11 cellular contexts compared by ENCODE assay signal in genomic region chr6:66662196-66662595, GRCh38.
DNase-seq lines count a peak whose midpoint lies in the region; ATAC-seq, FAIRE-seq and TF ChIP-seq lines count a peak whose summit lies in the region.
"Had no signal": no experiment of that assay in that cellular context is flagged by ENCODE, and none has a peak within 500 bp of the region (broad histone marks: within the 10 kb centered on the region; RNA-seq: fewer than 3 reads in every experiment).

No MANE protein-coding gene starts in this region.

- TF ChIP-seq CTCF in H1 (IDR thresholded peaks at IDR 0.05; ENCODE audit: control extremely low read depth in 1 of 3, insufficient read depth in 1 of 3, low read depth in 1 of 3, low read length in 3 of 3) (peak in 2 of 3 experiments; percentile 7 to 31; a peak in 2 of 4 replicates), GM13976 (IDR thresholded peaks at IDR 0.05; ENCODE audit: borderline replicate concordance, control extremely low read depth, extremely low read depth, insufficient read depth, missing control alignments) (no peak)

- H3K4me3 Mint-ChIP-seq in activated T-helper 17 cell treated with anti-CD3 and anti-CD28 coated beads, Interleukin-2, amount 50 U/mL, for 72 hours, result no peak overlapping the region
- H3K4me3 Mint-ChIP-seq: activated CD4-positive, alpha-beta T cell treated with anti-CD3 and anti-CD28 coated beads for 36 hours; dendritic cell treated with granulocyte-macrophage colony-stimulating factor and Interleukin-4, amounts not matched to agents 40 ng/mL and 50 ng/mL, for 4 days had no signal

- H3K14ac ChIP-seq in H1 (ENCODE audit: insufficient read length), result no peak overlapping the region

- POLR2A ChIA-PET in H1 (lab: Charles Lee; ENCODE audit: partially characterized antibody), result no interaction called here

- no peak overlapping the region for H3K23ac ChIP-seq in H1 (ENCODE audit: insufficient read length)

- H3K27ac ChIP-seq in H1 (ENCODE audit: low read depth, low read length), result no peak overlapping the region

- H3K23me2 ChIP-seq in H1 (ENCODE audit: low read depth, low read length), result no peaks in the 10 kb centered on the region

- H2AK5ac ChIP-seq in H1 (ENCODE audit: low read depth, low read length), result no peak overlapping the region

- peak; percentile 38 to 55; a peak in 3 of 4 replicates for TF ChIP-seq RAD21 in H1 (IDR thresholded peaks at IDR 0.05 in 1 of 2, conservative IDR thresholded peaks at IDR 0.05 in 1 of 2; ENCODE audit: low read depth in 2 of 2, low read length in 2 of 2)

- no peak overlapping the region for H3K4ac ChIP-seq in H1 (replicated peaks; ENCODE audit: insufficient read length, low read depth, low read length)

- FAIRE-seq in H1 (lab: Jason Lieb, UNC), result no peak

- H3K9me3 Mint-ChIP-seq in activated T-helper 17 cell treated with anti-CD3 and anti-CD28 coated beads, Interleukin-2, amount 50 U/mL, for 72 hours, result peaks cover 4% of the 10 kb centered on the region

- no peak overlapping the region for H3K9ac ChIP-seq in H1 (replicated peaks in 1 of 4; ENCODE audit: extremely low read depth in 1 of 4, low read depth in 3 of 4, low read length in 3 of 4)

- H2BK5ac ChIP-seq in H1 (ENCODE audit: low read depth, low read length), result no peak overlapping the region

- no peak for TF ChIP-seq EP300 in H1 (IDR thresholded peaks at IDR 0.05; ENCODE audit: borderline replicate concordance in 1 of 2, low read depth in 2 of 2, low read length in 2 of 2)

- peaks cover 0 to 7% (median 0%) of the 10 kb centered on the region in 4 experiments; a peak in 2 of 7 replicates for H3K4me1 ChIP-seq in H1 (replicated peaks in 1 of 4; ENCODE audit: control insufficient read depth in 3 of 4, insufficient read depth in 4 of 4, low read length in 3 of 4)

- peak overlapping the region in 1 of 4 experiments; percentile 22; a peak in 1 of 8 replicates for H3K4me3 ChIP-seq in H1 (ENCODE audit: extremely low read depth in 1 of 4, insufficient read depth in 2 of 4, low read depth in 3 of 4, low read length in 4 of 4)

- no peak overlapping the region for H4K5ac ChIP-seq in H1 (ENCODE audit: insufficient read length, low read depth, low read length)

- DNase-seq in NCI-H1694 treated with DMSO at 0.1 percent for 48 hours (lab: John Stamatoyannopoulos, UW), result peak; percentile 21
- no peak for DNase-seq in NCI-H1694 (lab: John Stamatoyannopoulos, UW)
- peak; percentile 59 for DNase-seq in NCI-H69 (lab: John Stamatoyannopoulos, UW)
- no peak for DNase-seq in H1 (ENCODE audit: low read depth in 1 of 2, low spot score in 2 of 2)
- DNase-seq in non-pigmented ciliary epithelial cell (ENCODE audit: low read depth), result peak; percentile 24
- DNase-seq in GM13976 (ENCODE audit: low spot score), result no peak
- DNase-seq: activated CD4-positive, alpha-beta T cell treated with anti-CD3 and anti-CD28 coated beads for 36 hours; NCI-H1436 treated with DMSO at 0.1 percent for 48 hours had no signal

- H3K56ac ChIP-seq in H1 (replicated peaks; ENCODE audit: insufficient read length, low read depth, low read length), result no peak overlapping the region

- H2AFZ ChIP-seq in H1 (ENCODE audit: low read length), result no peak overlapping the region

- in situ Hi-C loops in GM13976 (cut with MboI; ENCODE audit: low sequenced_read_pairs, unreplicated experiment), result no loop called here

- ATAC-seq in GM18519 (IDR thresholded peaks at IDR 0.05; ENCODE audit: low FRiP score, unreplicated experiment), result no peak
- no peak for ATAC-seq in activated T-helper 17 cell treated with anti-CD3 and anti-CD28 coated beads, Interleukin-2, amount 50 U/mL, for 72 hours (replicated peaks)
- ATAC-seq: activated CD4-positive, alpha-beta T cell treated with anti-CD3 and anti-CD28 coated beads for 36 hours had no signal

- CTCF ChIA-PET in H1 (lab: Charles Lee; ENCODE audit: partially characterized antibody), result interaction anchor here (0.6 to 1.9 kb wide), 4 partner anchors 11 to 1563 kb away, joined by 3 to 5 read pairs (median 4); no protein-coding TSS in a partner anchor

- no peaks in the 10 kb centered on the region for H3K36me3 Mint-ChIP-seq in activated T-helper 17 cell treated with anti-CD3 and anti-CD28 coated beads, Interleukin-2, amount 50 U/mL, for 72 hours (ENCODE audit: low read depth)

- no peak overlapping the region for H3K4me2 ChIP-seq in H1 (ENCODE audit: insufficient read depth in 1 of 2, low read depth in 2 of 2, low read length in 2 of 2)

- H2BK20ac ChIP-seq in H1 (ENCODE audit: low read length), result no peak overlapping the region

- no peak overlapping the region for H4K8ac ChIP-seq in H1 (ENCODE audit: extremely low read depth, insufficient read depth, low read length)

- no peaks in the 10 kb centered on the region for H3K36me3 ChIP-seq in H1 (ENCODE audit: control insufficient read depth in 2 of 4, insufficient read depth in 4 of 4, low read length in 3 of 4)

- no peaks in the 10 kb centered on the region for H3K9me3 ChIP-seq in H1 (ENCODE audit: insufficient read depth in 2 of 2, low read depth in 1 of 2, low read length in 1 of 2)

- H3K18ac ChIP-seq in H1 (ENCODE audit: extremely low read depth, low read length), result no peak overlapping the region

- H3K79me2 ChIP-seq in H1 (ENCODE audit: control insufficient read depth in 1 of 2, insufficient read depth in 2 of 2, low read length in 2 of 2), result no peaks in the 10 kb centered on the region

- no peaks in the 10 kb centered on the region for H3K79me1 ChIP-seq in H1 (ENCODE audit: low read depth, low read length)

- no peak overlapping the region for H4K91ac ChIP-seq in H1 (replicated peaks; ENCODE audit: insufficient read length, low read length)

- TF ChIP-seq POLR2A in H1 (IDR thresholded peaks at IDR 0.05; ENCODE audit: control extremely low read depth in 1 of 2, low read depth in 2 of 2, low read length in 2 of 2), result no peak

- H3K4me1 Mint-ChIP-seq in activated T-helper 17 cell treated with anti-CD3 and anti-CD28 coated beads, Interleukin-2, amount 50 U/mL, for 72 hours, result no peaks in the 10 kb centered on the region
- H3K4me1 Mint-ChIP-seq: activated CD4-positive, alpha-beta T cell treated with anti-CD3 and anti-CD28 coated beads for 36 hours had no signal

- no peak overlapping the region for H2BK120ac ChIP-seq in H1 (replicated peaks; ENCODE audit: low read depth, low read length)

- no peaks in the 10 kb centered on the region for H3K27me3 ChIP-seq in H1 (replicated peaks in 1 of 4; ENCODE audit: control insufficient read depth in 3 of 4, extremely low read depth in 1 of 4, insufficient read depth in 3 of 4, low read length in 3 of 4)

- H2BK12ac ChIP-seq in H1 (ENCODE audit: low read depth, low read length), result no peak overlapping the region

- no peak overlapping the region for H2BK15ac ChIP-seq in H1 (ENCODE audit: low read length)

- no peaks in the 10 kb centered on the region for H4K20me1 ChIP-seq in H1 (replicated peaks in 1 of 2; ENCODE audit: control insufficient read depth in 1 of 2, insufficient read depth in 2 of 2, low read length in 2 of 2)

- H3K27ac Mint-ChIP-seq in activated T-helper 17 cell treated with anti-CD3 and anti-CD28 coated beads, Interleukin-2, amount 50 U/mL, for 72 hours, result no peak overlapping the region
- H3K27ac Mint-ChIP-seq: activated CD4-positive, alpha-beta T cell treated with anti-CD3 and anti-CD28 coated beads for 36 hours; dendritic cell treated with granulocyte-macrophage colony-stimulating factor and Interleukin-4, amounts not matched to agents 40 ng/mL and 50 ng/mL, for 4 days had no signal

- no peaks in the 10 kb centered on the region for H3K27me3 Mint-ChIP-seq in activated T-helper 17 cell treated with anti-CD3 and anti-CD28 coated beads, Interleukin-2, amount 50 U/mL, for 72 hours
- H3K27me3 Mint-ChIP-seq: activated CD4-positive, alpha-beta T cell treated with anti-CD3 and anti-CD28 coated beads for 36 hours; dendritic cell treated with granulocyte-macrophage colony-stimulating factor and Interleukin-4, amounts not matched to agents 40 ng/mL and 50 ng/mL, for 4 days had no signal

TF ChIP-seq in H1, 55 proteins besides CTCF, POLR2A, EP300 and RAD21:
- TF ChIP-seq SUZ12 (IDR thresholded peaks at IDR 0.05; ENCODE audit: low read length), result no peak
- no peak for TF ChIP-seq SP1 (IDR thresholded peaks at IDR 0.05; ENCODE audit: low read depth, low read length)
TF ChIP-seq in H1: peak in this region for 0.

Comparison
In these comparisons a context has a peak if more than half of its experiments do, and no peak if none do; other contexts are left out.
1. DNase-seq: peak in NCI-H1694 treated with DMSO at 0.1 percent for 48 hours (single experiment), NCI-H69 (single experiment) and non-pigmented ciliary epithelial cell (single experiment); none in NCI-H1694 (single experiment), H1 (0 of 2) and GM13976 (single experiment).